Comparison of ENCODE assay signal across 8 cellular contexts in the genomic region with DNA sequence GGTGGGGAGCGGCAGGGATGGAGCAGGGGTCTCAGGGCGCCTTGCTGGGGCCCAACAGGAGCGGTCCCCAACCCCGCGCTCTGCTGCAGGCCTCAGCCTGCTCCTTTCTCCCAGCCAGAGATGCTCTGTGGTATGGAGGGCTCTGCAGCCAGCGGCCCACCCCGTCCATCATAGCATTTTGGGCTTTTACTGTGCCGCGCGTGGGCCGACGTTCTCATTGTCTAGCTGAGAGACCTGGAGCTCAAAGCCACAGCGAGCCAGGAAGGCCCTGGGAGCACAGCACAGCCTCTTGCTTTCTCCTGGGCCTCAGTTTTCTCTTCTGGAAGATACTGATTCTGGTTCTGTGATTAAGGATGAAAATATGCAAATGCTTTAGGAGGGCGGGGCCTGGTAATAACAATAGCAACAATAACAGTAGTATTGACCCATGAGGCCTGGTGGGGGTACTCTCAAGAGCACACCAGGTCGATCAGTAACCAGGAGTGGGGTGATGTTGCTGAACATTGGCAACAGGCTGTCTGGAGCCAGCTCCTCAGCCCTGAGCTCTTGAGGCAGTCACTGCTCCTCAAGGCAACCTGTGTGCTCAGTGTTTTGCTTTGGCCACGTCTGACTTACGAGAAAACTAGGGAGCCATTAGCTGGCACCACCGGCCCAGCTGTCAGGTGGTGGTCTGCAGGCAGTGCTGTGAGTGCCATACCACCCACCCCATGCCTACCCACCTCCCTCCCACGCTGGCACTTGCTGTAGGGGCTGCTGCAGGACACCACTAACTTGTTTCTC. TPM values are rescaled to one million over a fixed set of nuclear protein-coding genes. Genes with fewer than 3 reads are reported as not detected.
DNase-seq lines count a peak whose midpoint lies in the region; ATAC-seq and TF ChIP-seq lines count a peak whose summit lies in the region.

No MANE protein-coding gene starts in this region.

- no peaks in the 10 kb centered on the region for H3K27me3 ChIP-seq in right lobe of liver
- no peaks in the 10 kb centered on the region for H3K27me3 ChIP-seq in thyroid gland

- ATAC-seq in activated naive CD4-positive, alpha-beta T cell treated with anti-CD3 and anti-CD28 coated beads, Interleukin-2, amount 50 U/mL, for 72 hours, result no peak
- no peak for ATAC-seq in WTC11
- no peak for ATAC-seq in right lobe of liver
- ATAC-seq in GM21381 (IDR thresholded peaks at IDR 0.05; ENCODE audit: unreplicated experiment), result no peak

- no peak for DNase-seq in activated naive CD4-positive, alpha-beta T cell treated with anti-CD3 and anti-CD28 coated beads for 36 hours
- no peak for DNase-seq in activated naive CD4-positive, alpha-beta T cell treated with anti-CD3 and anti-CD28 coated beads, Interleukin-2, amount 50 U/mL, for 72 hours (ENCODE audit: low spot score in 2 of 2)
- DNase-seq in WTC11 (ENCODE audit: low spot score), result peak; percentile 7
- DNase-seq in right lobe of liver, result peak in 1 of 3 donors; percentile 35
- DNase-seq in thyroid gland, result no peak
- no peak for DNase-seq in HuH-7.5 (ENCODE audit: low spot score)
- DNase-seq in NCI-H146 (lab: John Stamatoyannopoulos, UW), result no peak

- POLR2A ChIA-PET in WTC11 (lab: Charles Lee), result interaction anchor here (0.8 to 2.1 kb wide), 13 partner anchors 10 to 196 kb away, joined by 3 to 7 read pairs (median 4); a partner anchor contains a TSS

- H3K27me3 Mint-ChIP-seq in activated naive CD4-positive, alpha-beta T cell treated with anti-CD3 and anti-CD28 coated beads for 36 hours (ENCODE audit: low read depth), result peaks cover 12% of the 10 kb centered on the region
- H3K27me3 Mint-ChIP-seq in WTC11 (ENCODE audit: low read depth), result peaks cover 29% of the 10 kb centered on the region

- TF ChIP-seq POLR2A in right lobe of liver (IDR thresholded peaks at IDR 0.05) (no peak), thyroid gland (IDR thresholded peaks at IDR 0.05) (no peak)

- CTCF ChIA-PET in activated naive CD4-positive, alpha-beta T cell treated with anti-CD3 and anti-CD28 coated beads for 36 hours (lab: Charles Lee), result interaction anchor here (0.6 to 5.6 kb wide), 24 partner anchors 8 to 422 kb away, joined by 3 to 59 read pairs (median 4); a partner anchor contains a TSS
- CTCF ChIA-PET in WTC11 (lab: Charles Lee), result interaction anchor here (0.6 to 3.9 kb wide), 94 partner anchors 9 to 536 kb away, joined by 3 to 108 read pairs (median 5); a partner anchor contains a TSS

- peaks cover 12% of the 10 kb centered on the region for H3K4me1 Mint-ChIP-seq in activated naive CD4-positive, alpha-beta T cell treated with anti-CD3 and anti-CD28 coated beads for 36 hours (ENCODE audit: low read depth)
- peaks cover 34% of the 10 kb centered on the region for H3K4me1 Mint-ChIP-seq in WTC11

- H3K36me3 ChIP-seq in right lobe of liver, result peaks cover 0 to 2% (median 0%) of the 10 kb centered on the region in 4 donors
- peaks cover 9 to 11% of the 10 kb centered on the region in 2 donors for H3K36me3 ChIP-seq in thyroid gland

- no peaks in the 10 kb centered on the region for H3K9me3 Mint-ChIP-seq in activated naive CD4-positive, alpha-beta T cell treated with anti-CD3 and anti-CD28 coated beads for 36 hours
- no peaks in the 10 kb centered on the region for H3K9me3 Mint-ChIP-seq in activated naive CD4-positive, alpha-beta T cell treated with anti-CD3 and anti-CD28 coated beads, Interleukin-2, amount 50 U/mL, for 72 hours
- H3K9me3 Mint-ChIP-seq in WTC11, result no peaks in the 10 kb centered on the region

- intact Hi-C loops in activated naive CD4-positive, alpha-beta T cell treated with anti-CD3 and anti-CD28 coated beads for 36 hours (cut with micrococcal nuclease), result loop anchor here (1.0 to 2.0 kb wide), 4 partner anchors 20 to 145 kb away; a partner anchor contains a TSS
- intact Hi-C loops in right lobe of liver (cut with DNase I), result loop anchor here in 1 of 2 donors (5.0 kb wide), 1 partner anchor 70 kb away; no protein-coding TSS in a partner anchor
- intact Hi-C loops in thyroid gland (cut with DNase I), result loop anchor here (5.0 kb wide), 2 partner anchors 70 to 140 kb away; no protein-coding TSS in a partner anchor

- no peak overlapping the region for H3K27ac Mint-ChIP-seq in activated naive CD4-positive, alpha-beta T cell treated with anti-CD3 and anti-CD28 coated beads for 36 hours
- no peak overlapping the region for H3K27ac Mint-ChIP-seq in activated naive CD4-positive, alpha-beta T cell treated with anti-CD3 and anti-CD28 coated beads, Interleukin-2, amount 50 U/mL, for 72 hours
- H3K27ac Mint-ChIP-seq in WTC11, result no peak overlapping the region

- H3K9me3 ChIP-seq in right lobe of liver (no peaks in the 10 kb centered on the region), thyroid gland (no peaks in the 10 kb centered on the region)

- peaks cover 3% of the 10 kb centered on the region for H3K36me3 Mint-ChIP-seq in activated naive CD4-positive, alpha-beta T cell treated with anti-CD3 and anti-CD28 coated beads for 36 hours (ENCODE audit: low read depth)
- H3K36me3 Mint-ChIP-seq in activated naive CD4-positive, alpha-beta T cell treated with anti-CD3 and anti-CD28 coated beads, Interleukin-2, amount 50 U/mL, for 72 hours, result peaks cover 5 to 9% of the 10 kb centered on the region in 2 donors
- H3K36me3 Mint-ChIP-seq in WTC11, result peaks cover 3% of the 10 kb centered on the region

- H3K4me1 ChIP-seq in right lobe of liver, result peaks cover 0 to 20% (median 0%) of the 10 kb centered on the region in 4 donors
- peaks cover 7 to 18% of the 10 kb centered on the region in 2 donors for H3K4me1 ChIP-seq in thyroid gland

- TF ChIP-seq CTCF in WTC11 (IDR thresholded peaks at IDR 0.05) (no peak), right lobe of liver (IDR thresholded peaks at IDR 0.05) (no peak), thyroid gland (IDR thresholded peaks at IDR 0.05) (no peak)

- WGBS in right lobe of liver (ENCODE audit: insufficient coverage, low coverage, low lambda C conversion rate, missing lambda C conversion rate), result 17% methylated on average over 2 of the region's 19 CpGs
- WGBS in thyroid gland, 2 donors, result 38 to 62% methylated on average over 9 to 17 of the region's 19 CpGs

- H3K4me3 Mint-ChIP-seq in activated naive CD4-positive, alpha-beta T cell treated with anti-CD3 and anti-CD28 coated beads for 36 hours, result peak overlapping the region; percentile 21
- H3K4me3 Mint-ChIP-seq in WTC11, result peak overlapping the region; percentile 54

- H3K4me3 ChIP-seq in right lobe of liver, result peak overlapping the region in 1 of 3 donors; percentile 64
- peak overlapping the region in 2 of 3 donors; percentile 9 to 76 for H3K4me3 ChIP-seq in thyroid gland (replicated peaks in 1 of 3)

- H3K27ac ChIP-seq in right lobe of liver (peak overlapping the region in 2 of 3 donors; percentile 82 to 91), thyroid gland (peak overlapping the region in 2 of 3 donors; percentile 85 to 96)

TF ChIP-seq in WTC11, 78 proteins besides CTCF, POLR2A, EP300 and RAD21:
- TF ChIP-seq, protein P1, sequence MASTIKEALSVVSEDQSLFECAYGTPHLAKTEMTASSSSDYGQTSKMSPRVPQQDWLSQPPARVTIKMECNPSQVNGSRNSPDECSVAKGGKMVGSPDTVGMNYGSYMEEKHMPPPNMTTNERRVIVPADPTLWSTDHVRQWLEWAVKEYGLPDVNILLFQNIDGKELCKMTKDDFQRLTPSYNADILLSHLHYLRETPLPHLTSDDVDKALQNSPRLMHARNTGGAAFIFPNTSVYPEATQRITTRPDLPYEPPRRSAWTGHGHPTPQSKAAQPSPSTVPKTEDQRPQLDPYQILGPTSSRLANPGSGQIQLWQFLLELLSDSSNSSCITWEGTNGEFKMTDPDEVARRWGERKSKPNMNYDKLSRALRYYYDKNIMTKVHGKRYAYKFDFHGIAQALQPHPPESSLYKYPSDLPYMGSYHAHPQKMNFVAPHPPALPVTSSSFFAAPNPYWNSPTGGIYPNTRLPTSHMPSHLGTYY (CRISPR knock-in tag; IDR thresholded peaks at IDR 0.05), result no peak

RNA-seq across cellular contexts. Expression of a gene that starts 1.1 kb away (rescaled TPM):
- under 1 TPM; 0.17 to 0.36 TPM for total RNA-seq in activated naive CD4-positive, alpha-beta T cell treated with anti-CD3 and anti-CD28 coated beads for 36 hours
- total RNA-seq in activated naive CD4-positive, alpha-beta T cell treated with anti-CD3 and anti-CD28 coated beads, Interleukin-2, amount 50 U/mL, for 72 hours, result 1 to 10 TPM in 1 of 2 donors, under 1 TPM in 1; 0.71 to 1.2 TPM
- total RNA-seq in WTC11 (2021), result 5.1 to 5.3 TPM (median 5.2 TPM) in 3 replicates
- total RNA-seq in right lobe of liver, result 100 to 1,000 TPM in 3 of 6 experiments, 10 to 100 TPM in 2, 1 to 10 TPM in 1; 1.0 to 230 (median 101) TPM
- 100 to 1,000 TPM; 114 to 149 (median 141) TPM for total RNA-seq in thyroid gland

RNA-seq across cellular contexts. Expression of a gene that starts 20.5 kb away (rescaled TPM):
- total RNA-seq in activated naive CD4-positive, alpha-beta T cell treated with anti-CD3 and anti-CD28 coated beads for 36 hours, result 10 to 100 TPM; 13.2 to 14.4 TPM
- total RNA-seq in activated naive CD4-positive, alpha-beta T cell treated with anti-CD3 and anti-CD28 coated beads, Interleukin-2, amount 50 U/mL, for 72 hours, result 10 to 100 TPM; 13.1 to 14.0 TPM
- total RNA-seq in WTC11 (2021) (15.9 to 21.1 TPM (median 18.1 TPM) in 3 replicates), right lobe of liver (10 to 100 TPM in 3 of 6 experiments, 1 to 10 TPM in 3; 5.7 to 24.4 (median 12.4) TPM), thyroid gland (10 to 100 TPM; 27.9 to 35.4 (median 30.8) TPM)
